9 cellular contexts compared by ENCODE assay signal in genomic region chr19:1449467-1450442, GRCh38. TPM values are rescaled to one million over a fixed set of nuclear protein-coding genes. Genes with fewer than 3 reads are reported as not detected.
DNase-seq lines count a peak whose midpoint lies in the region; ATAC-seq and TF ChIP-seq lines count a peak whose summit lies in the region.
"Had no signal": no experiment of that assay in that cellular context is flagged by ENCODE, and none has a peak within 500 bp of the region (broad histone marks: within the 10 kb centered on the region; RNA-seq: fewer than 3 reads in every experiment).

Gene APC2, plus strand, starts transcription at chr19:1450121. Its CDS starts 2,881 bp downstream, at chr19:1453002.

- H4K20me1 ChIP-seq in fibroblast of lung (ENCODE audit: control insufficient read depth, extremely low read depth, insufficient read depth, low read length), result no peaks in the 10 kb centered on the region

- peaks cover 67% of the 10 kb centered on the region for H3K27me3 ChIP-seq in fibroblast of lung (ENCODE audit: control insufficient read depth, insufficient read depth, low read length)

- H3K4me3 ChIP-seq in fibroblast of lung (replicated peaks in 1 of 4; ENCODE audit: control extremely low read depth in 1 of 4, insufficient read depth in 1 of 4, low read depth in 3 of 4, low read length in 4 of 4), result peak within 1 kb of the TSS in 2 of 4 experiments; percentile 11 to 25

- H3K4me2 ChIP-seq in fibroblast of lung (ENCODE audit: extremely low read depth, insufficient read depth, low read length), result peak within 1 kb of the TSS; percentile 13

- no peaks in the 10 kb centered on the region for H3K9me3 Mint-ChIP-seq in activated T-cell treated with anti-CD3 and anti-CD28 coated beads, Interleukin-2, amount 50 U/mL, for 4 hours
- H3K9me3 Mint-ChIP-seq in mesothelial cell of epicardium, result no peaks in the 10 kb centered on the region

- H3K27ac Mint-ChIP-seq in mesothelial cell of epicardium, result no peak within 1 kb of the TSS

- TF ChIP-seq CTCF in fibroblast of lung (conservative IDR thresholded peaks at IDR 0.05 in 1 of 2, IDR thresholded peaks at IDR 0.05 in 1 of 2; ENCODE audit: low read depth in 1 of 2, low read length in 2 of 2), result no peak
- TF ChIP-seq CTCF in mesothelial cell of epicardium (IDR thresholded peaks at IDR 0.05; ENCODE audit: unreplicated experiment), result no peak

- peaks cover 1% of the 10 kb centered on the region for H3K36me3 Mint-ChIP-seq in activated T-cell treated with anti-CD3 and anti-CD28 coated beads, Interleukin-2, amount 50 U/mL, for 4 hours (ENCODE audit: insufficient read depth)
- no peaks in the 10 kb centered on the region for H3K36me3 Mint-ChIP-seq in mesothelial cell of epicardium

- H3K36me3 ChIP-seq in fibroblast of lung (ENCODE audit: control insufficient read depth, insufficient read depth, low read length), result no peaks in the 10 kb centered on the region

- no peak within 1 kb of the TSS for H3K9ac ChIP-seq in fibroblast of lung (ENCODE audit: insufficient read depth, low read length)

- H3K27me3 Mint-ChIP-seq in activated T-cell treated with anti-CD3 and anti-CD28 coated beads, Interleukin-2, amount 50 U/mL, for 4 hours (ENCODE audit: low read depth), result peaks cover 62% of the 10 kb centered on the region
- H3K27me3 Mint-ChIP-seq in mesothelial cell of epicardium (ENCODE audit: low read depth), result peaks cover 81% of the 10 kb centered on the region

- H3K79me2 ChIP-seq in fibroblast of lung (ENCODE audit: control insufficient read depth, insufficient read depth, low read length), result no peaks in the 10 kb centered on the region

- no peak within 1 kb of the TSS for H2AFZ ChIP-seq in fibroblast of lung (ENCODE audit: low read length)

- no peak for DNase-seq in activated T-cell treated with anti-CD3 and anti-CD28 coated beads, Interleukin-2, amount 50 U/mL, for 4 hours
- DNase-seq in activated T-cell treated with anti-CD3 and anti-CD28 coated beads for 4 hours (no peak), NCI-H774 (lab: John Stamatoyannopoulos, UW) (peak; percentile 1), fibroblast of lung (ENCODE audit: low read depth in 2 of 2) (peak in 1 of 2 donors; percentile 26), substantia nigra (lab: John Stamatoyannopoulos, UW) (peak; percentile 52 to 94 (median 83)), AML-193 (lab: John Stamatoyannopoulos, UW) (no peak), mesothelial cell of epicardium (ENCODE audit: low spot score in 2 of 2, unreplicated experiment in 2 of 2) (no peak), NOMO-1 treated with dmso at 0.1 percent for 144 hours (lab: John Stamatoyannopoulos, UW; ENCODE audit: unreplicated experiment) (no peak)

- H3K4me3 Mint-ChIP-seq in activated T-cell treated with anti-CD3 and anti-CD28 coated beads, Interleukin-2, amount 50 U/mL, for 4 hours, result peak within 1 kb of the TSS; percentile 5
- no peak within 1 kb of the TSS for H3K4me3 Mint-ChIP-seq in mesothelial cell of epicardium

- peak; percentile 26 to 35 for ATAC-seq in activated T-cell treated with anti-CD3 and anti-CD28 coated beads, Interleukin-2, amount 50 U/mL, for 4 hours

- H3K4me1 ChIP-seq in fibroblast of lung (ENCODE audit: control insufficient read depth, extremely low read depth, insufficient read depth, low read length), result peaks cover 6% of the 10 kb centered on the region

- H3K27ac ChIP-seq in fibroblast of lung (ENCODE audit: insufficient read depth, low read length) (no peak within 1 kb of the TSS), substantia nigra (ENCODE audit: low read depth, low read length, poor library complexity, severe bottlenecking) (peak within 1 kb of the TSS; percentile 97)

- peaks cover 19% of the 10 kb centered on the region for H3K4me1 Mint-ChIP-seq in activated T-cell treated with anti-CD3 and anti-CD28 coated beads, Interleukin-2, amount 50 U/mL, for 4 hours (ENCODE audit: low read depth)
- H3K4me1 Mint-ChIP-seq in mesothelial cell of epicardium, result peaks cover 2% of the 10 kb centered on the region

- H3K9me3 ChIP-seq in fibroblast of lung (ENCODE audit: control insufficient read depth, insufficient read depth, low read depth, low read length), result no peaks in the 10 kb centered on the region

RNA-seq across cellular contexts. Expression of gene APC2, which starts in this region (rescaled TPM):
- under 1 TPM; 0.13 to 0.45 (median 0.16) TPM for total RNA-seq in activated T-cell treated with anti-CD3 and anti-CD28 coated beads, Interleukin-2, amount 50 U/mL, for 4 hours
- total RNA-seq in fibroblast of lung (0.26 and 0.50 TPM in 2 replicates), mesothelial cell of epicardium (2.3 to 2.8 TPM (median 2.4 TPM) in 3 replicates)
- 0.01 and 0.02 TPM in 2 replicates for polyA plus RNA-seq in fibroblast of lung
- 0.25 and 0.30 TPM in 2 replicates for polyA plus RNA-seq in fibroblast of lung (2012)
- polyA minus RNA-seq in fibroblast of lung (ENCODE audit: low replicate concordance), result 0.11 TPM in 1 of 2 replicates, not detected in the other
- total RNA-seq: epithelial cell of proximal tubule had no signal

Comparison
In these comparisons a context has a peak if more than half of its experiments do, and no peak if none do; other contexts are left out.
1. Peak in ATAC-seq in activated T-cell treated with anti-CD3 and anti-CD28 coated beads, Interleukin-2, amount 50 U/mL, for 4 hours; RNA of the gene not detected or under 1 TPM.
2. DNase-seq: peak in NCI-H774 (single experiment) and substantia nigra (49 of 49); none in activated T-cell treated with anti-CD3 and anti-CD28 coated beads, Interleukin-2, amount 50 U/mL, for 4 hours (single experiment), activated T-cell treated with anti-CD3 and anti-CD28 coated beads for 4 hours (single experiment), AML-193 (0 of 2), mesothelial cell of epicardium (0 of 2) and NOMO-1 treated with dmso at 0.1 percent for 144 hours (single experiment).